Comparison of ENCODE assay signal across 8 cellular contexts in genomic region chr10:60203993-60204618, GRCh38.
DNase-seq lines count a peak whose midpoint lies in the region; ATAC-seq and TF ChIP-seq lines count a peak whose summit lies in the region.

No MANE protein-coding gene starts in this region.

- TF ChIP-seq CTCF in Calu3 (IDR thresholded peaks at IDR 0.05; ENCODE audit: unreplicated experiment) (peak; percentile 73), KMS-11 (conservative IDR thresholded peaks at IDR 0.05; ENCODE audit: low read depth, low read length) (peak; percentile 52; the same call in 1 of the 2 replicates)

- no peak overlapping the region for H3K27ac Mint-ChIP-seq in Calu3 (ENCODE audit: unreplicated experiment)
- no peak overlapping the region for H3K27ac Mint-ChIP-seq in activated CD8-positive, alpha-beta memory T cell treated with anti-CD3 and anti-CD28 coated beads, Interleukin-2, amount 10 ng/mL, durations not matched to agents 7 days and 5 days

- no peak overlapping the region for H3K9ac ChIP-seq in KMS-11

- BruUV-seq in Calu3 (replicated peaks; lab: Mats Ljungman, UMichigan), result no TSS peak

- no peak overlapping the region for H3K4me3 Mint-ChIP-seq in Calu3 (ENCODE audit: low read depth, unreplicated experiment)
- H3K4me3 Mint-ChIP-seq in activated CD8-positive, alpha-beta memory T cell treated with anti-CD3 and anti-CD28 coated beads, Interleukin-2, amount 10 ng/mL, durations not matched to agents 7 days and 5 days, result no peak overlapping the region

- DNase-seq in Calu3 (peak; percentile 35), amniotic epithelial cell (ENCODE audit: low read depth) (peak; percentile 46), left lobe of liver (ENCODE audit: low spot score) (no peak), activated gamma-delta T cell treated with Interleukin-2 at 50 U/mL for 16 hours (no peak)
- DNase-seq in activated CD8-positive, alpha-beta memory T cell treated with anti-CD3 and anti-CD28 coated beads, Interleukin-2, amount 10 ng/mL, durations not matched to agents 7 days and 5 days, result no peak
- no peak for DNase-seq in stimulated activated CD8-positive, alpha-beta memory T cell treated with anti-CD3 and anti-CD28 coated beads, Interleukin-4, amount 100 ng/mL, for 48 hours

- no peak overlapping the region for H3K4me2 ChIP-seq in KMS-11

- no peaks in the 10 kb centered on the region for H3K4me1 Mint-ChIP-seq in Calu3 (ENCODE audit: low read depth, unreplicated experiment)
- no peaks in the 10 kb centered on the region for H3K4me1 Mint-ChIP-seq in activated CD8-positive, alpha-beta memory T cell treated with anti-CD3 and anti-CD28 coated beads, Interleukin-2, amount 10 ng/mL, durations not matched to agents 7 days and 5 days

- H2AFZ ChIP-seq in KMS-11 (ENCODE audit: low read depth), result no peak overlapping the region

- no peaks in the 10 kb centered on the region for H3K9me3 Mint-ChIP-seq in Calu3 (ENCODE audit: low read depth, unreplicated experiment)
- no peaks in the 10 kb centered on the region for H3K9me3 Mint-ChIP-seq in activated CD8-positive, alpha-beta memory T cell treated with anti-CD3 and anti-CD28 coated beads, Interleukin-2, amount 10 ng/mL, durations not matched to agents 7 days and 5 days (ENCODE audit: low read depth)

- ATAC-seq in left lobe of liver (peak; percentile 68), GM21717 (IDR thresholded peaks at IDR 0.05; ENCODE audit: unreplicated experiment) (no peak)
- no peak for ATAC-seq in activated CD8-positive, alpha-beta memory T cell treated with anti-CD3 and anti-CD28 coated beads, Interleukin-2, amount 10 ng/mL, durations not matched to agents 7 days and 5 days

- H3K27ac ChIP-seq in KMS-11, result no peak overlapping the region

- intact Hi-C loops in Calu3 (cut with micrococcal nuclease; ENCODE audit: unreplicated experiment), result loop anchor here (1.0 to 10.0 kb wide), 2 partner anchors 90 to 231 kb away; no protein-coding TSS in a partner anchor

- no peak overlapping the region for H3K4me3 ChIP-seq in KMS-11 (IDR thresholded peaks at IDR 0.05; ENCODE audit: insufficient read depth, low read depth, low read length)

- no peaks in the 10 kb centered on the region; the same call in 1 of the 2 replicates for H4K20me1 ChIP-seq in KMS-11 (ENCODE audit: insufficient read depth)

- no peaks in the 10 kb centered on the region for H3K27me3 Mint-ChIP-seq in Calu3 (ENCODE audit: unreplicated experiment)
- peaks cover 5% of the 10 kb centered on the region for H3K27me3 Mint-ChIP-seq in activated CD8-positive, alpha-beta memory T cell treated with anti-CD3 and anti-CD28 coated beads, Interleukin-2, amount 10 ng/mL, durations not matched to agents 7 days and 5 days

- H3K4me1 ChIP-seq in KMS-11 (ENCODE audit: low read depth, poor library complexity, severe bottlenecking), result no peaks in the 10 kb centered on the region

- peaks cover 18% of the 10 kb centered on the region; the same call in 1 of the 2 replicates for H3K36me3 ChIP-seq in KMS-11 (ENCODE audit: insufficient read depth)

- CTCF ChIA-PET in Calu3 (lab: Charles Lee), result interaction anchor here (0.5 to 1.6 kb wide), 14 partner anchors 31 to 229 kb away, joined by 3 to 12 read pairs (median 4); no protein-coding TSS in a partner anchor
- CTCF ChIA-PET in activated CD8-positive, alpha-beta memory T cell treated with anti-CD3 and anti-CD28 coated beads, Interleukin-2, amount 10 ng/mL, durations not matched to agents 7 days and 5 days (lab: Charles Lee), result interaction anchor here (0.5 to 0.7 kb wide), 2 partner anchors 34 to 89 kb away, joined by 3 to 4 read pairs; no protein-coding TSS in a partner anchor

- H3K27me3 ChIP-seq in KMS-11 (ENCODE audit: insufficient read depth, low read depth), result no peaks in the 10 kb centered on the region

- peaks cover 4% of the 10 kb centered on the region; the same call in 1 of the 2 replicates for H3K79me2 ChIP-seq in KMS-11 (ENCODE audit: insufficient read depth, low read depth)

- no peaks in the 10 kb centered on the region for H3K36me3 Mint-ChIP-seq in Calu3 (ENCODE audit: insufficient read depth, unreplicated experiment)
- no peaks in the 10 kb centered on the region for H3K36me3 Mint-ChIP-seq in activated CD8-positive, alpha-beta memory T cell treated with anti-CD3 and anti-CD28 coated beads, Interleukin-2, amount 10 ng/mL, durations not matched to agents 7 days and 5 days

Comparison
In these comparisons a context has a peak if more than half of its experiments do, and no peak if none do; other contexts are left out.
1. DNase-seq: peak in Calu3 (single experiment) and amniotic epithelial cell (single experiment); none in left lobe of liver (single experiment), activated CD8-positive, alpha-beta memory T cell treated with anti-CD3 and anti-CD28 coated beads, Interleukin-2, amount 10 ng/mL, durations not matched to agents 7 days and 5 days (single experiment), activated gamma-delta T cell treated with Interleukin-2 at 50 U/mL for 16 hours (single experiment) and stimulated activated CD8-positive, alpha-beta memory T cell treated with anti-CD3 and anti-CD28 coated beads, Interleukin-4, amount 100 ng/mL, for 48 hours (single experiment).